In genomic region chr11:122068096-122068495, GRCh38 we compare ENCODE assay signal across 22 cellular contexts. TPM values are rescaled to one million over a fixed set of nuclear protein-coding genes. Genes with fewer than 3 reads are reported as not detected.
DNase-seq lines count a peak whose midpoint lies in the region; TF ChIP-seq lines count a peak whose summit lies in the region.
"Had no signal": no experiment of that assay in that cellular context is flagged by ENCODE, and none has a peak within 500 bp of the region (broad histone marks: within the 10 kb centered on the region; RNA-seq: fewer than 3 reads in every experiment).

No MANE protein-coding gene starts in this region.

- H3K27me3 ChIP-seq in breast epithelium (no peaks in the 10 kb centered on the region), endodermal cell (ENCODE audit: control insufficient read depth, insufficient read depth, low read length, poor library complexity, severe bottlenecking) (no peaks in the 10 kb centered on the region), stomach (no peaks in the 10 kb centered on the region)
- H3K27me3 ChIP-seq: cardiac muscle cell had no signal

- POLR2A ChIA-PET in MCF 10A (lab: Yijun Ruan, JAX), result interaction anchor here (1.2 kb wide), 1 partner anchor 17 kb away, joined by 3 read pairs; no protein-coding TSS in a partner anchor

- H3K36me3 Mint-ChIP-seq in MCF 10A (ENCODE audit: insufficient read depth, unreplicated experiment) (peaks cover 10% of the 10 kb centered on the region), endodermal cell (ENCODE audit: low read depth) (no peaks in the 10 kb centered on the region), neural crest cell (ENCODE audit: low read depth) (no peaks in the 10 kb centered on the region), type B pancreatic cell (no peaks in the 10 kb centered on the region)

- BruUV-seq in MCF 10A (replicated peaks; lab: Mats Ljungman, UMichigan), result no TSS peak

- H3K4me3 ChIP-seq in breast epithelium, result peak overlapping the region in 2 of 3 donors; percentile 6 to 10
- H3K4me3 ChIP-seq in endodermal cell (ENCODE audit: low read length), result no peak overlapping the region
- H3K4me3 ChIP-seq in stomach, result no peak overlapping the region
- H3K4me3 ChIP-seq: cardiac muscle cell, prostate gland, spleen had no signal

- CTCF ChIA-PET in MCF 10A (lab: Yijun Ruan, JAX), result no interaction called here

- no peak overlapping the region for H3K4me3 Mint-ChIP-seq in MCF 10A (ENCODE audit: unreplicated experiment)
- no peak overlapping the region for H3K4me3 Mint-ChIP-seq in endodermal cell
- H3K4me3 Mint-ChIP-seq in neural crest cell, result peak overlapping the region; percentile 29
- H3K4me3 Mint-ChIP-seq in type B pancreatic cell, result peak overlapping the region; percentile 50
- H3K4me3 Mint-ChIP-seq: nephron progenitor cell had no signal

- H3K4me1 Mint-ChIP-seq in MCF 10A (ENCODE audit: insufficient read depth, unreplicated experiment) (peaks cover 8% of the 10 kb centered on the region), endodermal cell (no peaks in the 10 kb centered on the region), neural crest cell (peaks cover 49% of the 10 kb centered on the region), type B pancreatic cell (ENCODE audit: unreplicated experiment) (peaks cover 58% of the 10 kb centered on the region)

- no peak for TF ChIP-seq CTCF in breast epithelium (IDR thresholded peaks at IDR 0.05)
- no peak for TF ChIP-seq CTCF in MCF 10A (IDR thresholded peaks at IDR 0.05; ENCODE audit: unreplicated experiment)
- TF ChIP-seq CTCF in endodermal cell (conservative IDR thresholded peaks at IDR 0.05), result no peak
- TF ChIP-seq CTCF in neural crest cell (conservative IDR thresholded peaks at IDR 0.05), result no peak
- no peak for TF ChIP-seq CTCF in type B pancreatic cell (conservative IDR thresholded peaks at IDR 0.05)
- no peak for TF ChIP-seq CTCF in stomach (IDR thresholded peaks at IDR 0.05)

- TF ChIP-seq EP300 in stomach (IDR thresholded peaks at IDR 0.05), result no peak

- H3K27me3 Mint-ChIP-seq in MCF 10A (ENCODE audit: insufficient read depth, unreplicated experiment) (no peaks in the 10 kb centered on the region), endodermal cell (ENCODE audit: insufficient read depth) (no peaks in the 10 kb centered on the region), neural crest cell (ENCODE audit: low read depth) (peaks cover 3% of the 10 kb centered on the region), type B pancreatic cell (no peaks in the 10 kb centered on the region)

- peaks cover 0 to 8% of the 10 kb centered on the region in 2 donors for H3K9me3 ChIP-seq in breast epithelium
- H3K9me3 ChIP-seq in endodermal cell (ENCODE audit: control insufficient read depth, low read length), result no peaks in the 10 kb centered on the region
- H3K9me3 ChIP-seq in stomach, result no peaks in the 10 kb centered on the region
- H3K9me3 ChIP-seq: Caco-2, prostate gland, spleen had no signal

- 82% methylated on average over 5 of the region's 5 CpGs; no CpG with 5 or more reads in 1 of the 2 experiments for WGBS in endodermal cell (ENCODE audit: insufficient coverage in 1 of 2, insufficient read length in 1 of 2), 2 experiments
- 14 to 22% (median 20%) methylated on average over 5 of the region's 5 CpGs for whole genome bisulfite sequencing in stomach, 5 donors

- DNase-seq in breast epithelium (ENCODE audit: low spot score in 2 of 2), result no peak
- no peak for DNase-seq in MCF 10A (ENCODE audit: unreplicated experiment)
- DNase-seq in endodermal cell, result no peak
- no peak for DNase-seq in neural crest cell (ENCODE audit: low read depth, low spot score)
- no peak for DNase-seq in type B pancreatic cell (ENCODE audit: extremely low spot score, unreplicated experiment)
- no peak for DNase-seq in stomach
- no peak for DNase-seq in activated CD4-positive, CD25-positive, alpha-beta regulatory T cell treated with anti-CD3 and anti-CD28 coated beads, Interleukin-2, amount 50 U/mL, for 72 hours
- no peak for DNase-seq in NCI-H128 (lab: John Stamatoyannopoulos, UW; ENCODE audit: unreplicated experiment)
- DNase-seq: Caco-2; left cardiac atrium; NCI-H1417; NCI-H524; nephron progenitor cell; spleen; stimulated activated CD4-positive, alpha-beta T cell treated with anti-CD3 and anti-CD28 coated beads, Interleukin-4, amount 100 ng/mL, for 24 hours had no signal

- intact Hi-C loops in breast epithelium (cut with DNase I; ENCODE audit: low total_unique reads), result no loop called here
- intact Hi-C loops in MCF 10A (cut with micrococcal nuclease), result no loop called here
- intact Hi-C loops in stomach (cut with DNase I; ENCODE audit: low total_unique reads), result no loop called here

- H3K36me3 ChIP-seq in breast epithelium, result no peaks in the 10 kb centered on the region
- no peaks in the 10 kb centered on the region for H3K36me3 ChIP-seq in endodermal cell (ENCODE audit: control insufficient read depth, insufficient read depth, low read length)
- H3K36me3 ChIP-seq in stomach, result no peaks in the 10 kb centered on the region
- H3K36me3 ChIP-seq: cardiac muscle cell, prostate gland, spleen had no signal

- no peak overlapping the region for H3K9ac ChIP-seq in endodermal cell (ENCODE audit: extremely low read depth, low read length, poor library complexity, severe bottlenecking)

- peak overlapping the region; percentile 43 to 74 for H3K27ac ChIP-seq in breast epithelium
- H3K27ac ChIP-seq in endodermal cell (ENCODE audit: low read depth, low read length), result peak overlapping the region; percentile 76
- H3K27ac ChIP-seq in stomach, result no peak overlapping the region
- H3K27ac ChIP-seq: 22Rv1, cardiac muscle cell, prostate gland, RWPE1, spleen had no signal

- H3K4me1 ChIP-seq in breast epithelium, result no peaks in the 10 kb centered on the region
- no peaks in the 10 kb centered on the region for H3K4me1 ChIP-seq in endodermal cell (ENCODE audit: control insufficient read depth, insufficient read depth, low read length)
- H3K4me1 ChIP-seq in stomach, result peaks cover 0 to 20% (median 3%) of the 10 kb centered on the region in 4 donors
- H3K4me1 ChIP-seq: Caco-2, prostate gland had no signal

- H3K27ac Mint-ChIP-seq in MCF 10A (ENCODE audit: low read depth, unreplicated experiment) (no peak overlapping the region), endodermal cell (no peak overlapping the region), neural crest cell (ENCODE audit: unreplicated experiment) (peak overlapping the region; percentile 15), type B pancreatic cell (peak overlapping the region; percentile 35)
- H3K27ac Mint-ChIP-seq: activated T-helper 2 cell treated with anti-CD3 and anti-CD28 coated beads, Interferon-gamma antibody, Interleukin-2, Interleukin-4, amounts not matched to agents 10 μg/mL and 5 μg/mL and 100 μg/mL, durations not matched to agents 14 hours and 24 hours and 36 hours; nephron progenitor cell had no signal

- H3K9me3 Mint-ChIP-seq in MCF 10A (ENCODE audit: unreplicated experiment) (peaks cover 8% of the 10 kb centered on the region), endodermal cell (peaks cover 6% of the 10 kb centered on the region), neural crest cell (peaks cover 3% of the 10 kb centered on the region), type B pancreatic cell (no peaks in the 10 kb centered on the region)
- H3K9me3 Mint-ChIP-seq: activated T-helper 2 cell treated with anti-CD3 and anti-CD28 coated beads, Interferon-gamma antibody, Interleukin-2, Interleukin-4, amounts not matched to agents 10 μg/mL and 5 μg/mL and 100 μg/mL, durations not matched to agents 14 hours and 24 hours and 36 hours had no signal

- TF ChIP-seq POLR2A in breast epithelium (IDR thresholded peaks at IDR 0.05) (no peak), stomach (IDR thresholded peaks at IDR 0.05) (no peak)

RNA-seq across cellular contexts. Expression of gene BLID, which starts 47.9 kb away (rescaled TPM):
- total RNA-seq in breast epithelium (1 to 10 TPM; 2.0 to 2.8 (median 2.4) TPM), MCF 10A (2022) (4.1 and 4.5 TPM in 2 replicates), endodermal cell (not detected), neural crest cell (not detected in 2 replicates), type B pancreatic cell (ENCODE audit: low replicate concordance) (0.33 and 0.48 TPM in 2 replicates), stomach (1 to 10 TPM in 1 of 5 donors, not detected in 4; 3.1 TPM)
- not detected for polyA plus RNA-seq in endodermal cell (2013, experiment 1 of 2)
- polyA plus RNA-seq in endodermal cell (2013, experiment 2 of 2), result not detected
- not detected for polyA plus RNA-seq in stomach
- total RNA-seq: activated CD8-positive, alpha-beta memory T cell treated with anti-CD3 and anti-CD28 coated beads for 36 hours; activated T-helper 2 cell treated with anti-CD3 and anti-CD28 coated beads, Interferon-gamma antibody, Interleukin-2, Interleukin-4, amounts not matched to agents 10 μg/mL and 5 μg/mL and 100 μg/mL, durations not matched to agents 14 hours and 24 hours and 36 hours; Caco-2 had no signal
- polyA plus RNA-seq: esophagus, spleen had no signal

Comparison
In these comparisons a context has a peak if more than half of its experiments do, and no peak if none do; other contexts are left out.
1. H3K27ac ChIP-seq: peak in breast epithelium (2 of 2) and endodermal cell (single experiment); none in stomach (0 of 5).
2. H3K4me3 ChIP-seq: peak in breast epithelium (2 of 3); none in endodermal cell (single experiment) and stomach (0 of 4).
3. H3K27ac Mint-ChIP-seq: peak in neural crest cell (single experiment) and type B pancreatic cell (single experiment); none in MCF 10A (single experiment) and endodermal cell (single experiment).
4. H3K4me3 Mint-ChIP-seq: peak in neural crest cell (single experiment) and type B pancreatic cell (single experiment); none in MCF 10A (single experiment) and endodermal cell (single experiment).